ENCODE assay signal across 18 cellular contexts in the genomic region with DNA sequence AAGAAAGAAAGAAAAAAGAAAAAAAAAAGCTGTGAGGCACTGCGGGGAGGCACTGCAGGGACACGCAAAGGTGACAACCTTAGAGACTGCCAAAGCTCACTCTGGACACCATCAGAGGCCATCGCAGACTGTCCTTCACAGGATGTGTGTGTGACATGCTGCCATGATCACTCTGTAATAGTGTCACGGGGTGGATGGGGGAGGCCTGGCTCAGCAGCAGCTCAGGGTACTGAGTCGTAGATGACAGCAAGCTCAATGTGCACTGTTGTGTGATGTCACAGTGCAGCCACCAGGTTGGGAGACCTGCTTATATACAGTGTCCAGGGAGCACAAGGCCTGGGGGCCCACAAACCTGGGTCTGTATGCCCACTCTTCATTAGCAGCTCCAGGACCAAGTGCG.
"Had no signal": no experiment of that assay in that cellular context is flagged by ENCODE, and none has a peak within 500 bp of the region (broad histone marks: within the 10 kb centered on the region; RNA-seq: fewer than 3 reads in every experiment).

No MANE protein-coding gene starts in this region.

- H3K36me3 ChIP-seq: lower lobe of right lung, suprapubic skin, thyroid gland had no signal

- H3K9me3 Mint-ChIP-seq: endodermal cell, memory B cell, type B pancreatic cell had no signal

- H3K27ac ChIP-seq: coronary artery, foreskin keratinocyte, lower lobe of right lung, suprapubic skin, thyroid gland had no signal

- FAIRE-seq: endothelial cell of umbilical vein, urothelium cell line had no signal

- H3K4me2 ChIP-seq: smooth muscle cell had no signal

- H3K27ac Mint-ChIP-seq: endodermal cell, memory B cell, type B pancreatic cell had no signal

- H3K36me3 Mint-ChIP-seq: memory B cell, type B pancreatic cell had no signal

- H3K4me1 ChIP-seq: foreskin keratinocyte, lower lobe of right lung, suprapubic skin had no signal

- H3K4me1 Mint-ChIP-seq: endodermal cell, memory B cell had no signal

- H3K4me3 Mint-ChIP-seq: endodermal cell, memory B cell, type B pancreatic cell had no signal

- H3K9me3 ChIP-seq: lower lobe of right lung, suprapubic skin, thyroid gland had no signal

- DNase-seq: effector CD4-positive, alpha-beta T cell; endodermal cell; erythroblast; foreskin keratinocyte; hippocampal formation; lower lobe of right lung; midbrain; stimulated activated CD4-positive, alpha-beta T cell treated with anti-CD3 and anti-CD28 coated beads, Interleukin-2, amount 100 ng/mL, for 48 hours; stimulated activated naive CD8-positive, alpha-beta T cell treated with anti-CD3 and anti-CD28 coated beads, Interleukin-15, Interleukin-2, amounts not matched to agents 100 U/mL and 50 U/mL, for 24 hours; thyroid gland had no signal

- ATAC-seq: foreskin keratinocyte; left lobe of liver; lower lobe of right lung; stimulated activated naive CD8-positive, alpha-beta T cell treated with anti-CD3 and anti-CD28 coated beads, Interleukin-15, Interleukin-2, amounts not matched to agents 100 U/mL and 50 U/mL, for 24 hours had no signal

- H3K27me3 ChIP-seq: thyroid gland had no signal

- H3K4me3 ChIP-seq: coronary artery, lower lobe of right lung, smooth muscle cell, suprapubic skin, thyroid gland had no signal
